7 cellular contexts compared by ENCODE assay signal in the genomic region with DNA sequence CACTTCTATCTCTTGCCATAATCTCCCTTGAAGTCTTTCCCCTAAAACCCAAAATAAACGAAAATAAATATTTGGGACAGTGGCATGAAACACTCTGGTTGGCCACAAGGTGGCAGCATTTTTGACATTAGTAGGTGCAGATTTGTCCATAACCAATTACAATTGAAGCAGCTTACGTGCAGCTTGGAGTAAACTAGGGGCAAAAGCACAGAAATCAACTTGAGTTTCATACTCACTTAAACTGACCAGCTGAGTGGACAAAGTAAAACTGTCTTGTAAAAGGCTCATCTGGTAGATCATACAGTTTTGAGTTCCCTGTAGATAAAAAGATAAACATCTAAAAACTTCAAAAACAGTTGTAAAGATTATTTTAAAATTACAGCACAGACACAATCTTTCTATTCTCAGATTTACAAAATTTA. TPM values are rescaled to one million over a fixed set of nuclear protein-coding genes. Genes with fewer than 3 reads are reported as not detected.
DNase-seq lines count a peak whose midpoint lies in the region; TF ChIP-seq lines count a peak whose summit lies in the region.

No MANE protein-coding gene starts in this region.

- H3K27ac ChIP-seq in spleen: no peak overlapping the region

- no peaks in the 10 kb centered on the region for H3K27me3 ChIP-seq in spleen (replicated peaks in 1 of 7)

- WGBS in spleen, 5 donors: 7 to 19% (median 12%) methylated on average over 2 of the region's 2 CpGs

- H3K9me3 ChIP-seq in spleen: no peaks in the 10 kb centered on the region

- H3K36me3 ChIP-seq in spleen: peaks cover 6 to 100% (median 85%) of the 10 kb centered on the region in 6 donors

- intact Hi-C loops in spleen (cut with DNase I; ENCODE audit: low total_unique reads): loop anchor here (10.0 kb wide), 1 partner anchor 75 kb away; a partner anchor contains a TSS

- peak; percentile 75 for DNase-seq in GM03348 (ENCODE audit: low spot score)
- DNase-seq in LNCaP clone FGC (ENCODE audit: low read depth): peak; percentile 15
- DNase-seq in SHP77 (lab: John Stamatoyannopoulos, UW): peak; percentile 17 to 54
- peak; percentile 9 for DNase-seq in amniotic stem cell (lab: John Stamatoyannopoulos, UW)
- peak; percentile 4 to 56 for DNase-seq in hippocampal formation (lab: John Stamatoyannopoulos, UW)
- DNase-seq in spleen: no peak
- DNase-seq in GDM1 (lab: John Stamatoyannopoulos, UW): no peak

- H3K4me3 ChIP-seq in LNCaP clone FGC (ENCODE audit: low read depth, low read length): no peak overlapping the region
- no peak overlapping the region for H3K4me3 ChIP-seq in spleen

- TF ChIP-seq CTCF in LNCaP clone FGC (IDR thresholded peaks at IDR 0.05; ENCODE audit: control insufficient read depth, extremely low read depth, insufficient read depth): peak; percentile 85
- peak; percentile 47 to 84 (median 75) for TF ChIP-seq CTCF in spleen (IDR thresholded peaks at IDR 0.05 in 8 of 11, conservative IDR thresholded peaks at IDR 0.05 in 3 of 11)

- TF ChIP-seq POLR2A in spleen (IDR thresholded peaks at IDR 0.05): no peak

- H3K4me1 ChIP-seq in spleen: no peaks in the 10 kb centered on the region

RNA-seq across cellular contexts. Expression of a gene that starts 18.8 kb away (rescaled TPM):
- total RNA-seq in spleen: 10 to 100 TPM; 41.6 to 82.1 (median 47.0) TPM
- polyA plus RNA-seq in spleen: 10 to 100 TPM; 64.0 to 95.9 (median 77.7) TPM

Comparison
In these comparisons a context has a peak if more than half of its experiments do, and no peak if none do; other contexts are left out.
1. DNase-seq: peak in GM03348 (single experiment), LNCaP clone FGC (single experiment), SHP77 (2 of 2), amniotic stem cell (single experiment) and hippocampal formation (2 of 2); none in spleen (single experiment) and GDM1 (single experiment).